8 cellular contexts compared by ENCODE assay signal in genomic region chr1:112397051-112397471, GRCh38. TPM values are rescaled to one million over a fixed set of nuclear protein-coding genes. Genes with fewer than 3 reads are reported as not detected.
DNase-seq lines count a peak whose midpoint lies in the region; ATAC-seq and TF ChIP-seq lines count a peak whose summit lies in the region.

No MANE protein-coding gene starts in this region.

- peaks cover 0 to 3% (median 0%) of the 10 kb centered on the region in 3 donors for H3K27me3 Mint-ChIP-seq in CD14-positive monocyte (ENCODE audit: low read depth in 3 of 3)

- H3K4me2 ChIP-seq in Karpas-422 (ENCODE audit: low read depth, low read length, poor library complexity, severe bottlenecking) (peak overlapping the region; percentile 72), neural cell (ENCODE audit: low read length) (peak overlapping the region; percentile 75)

- no peak for TF ChIP-seq EP300 in neural cell (conservative IDR thresholded peaks at IDR 0.05; ENCODE audit: poor library complexity, severe bottlenecking)

- H3K4me3 ChIP-seq in Karpas-422 (ENCODE audit: low read length) (no peak overlapping the region), duodenal mucosa (ENCODE audit: low read depth in 1 of 2, low read length in 2 of 2) (peak overlapping the region; percentile 94 to 100), neural cell (ENCODE audit: low read length) (peak overlapping the region; percentile 97)

- no peak overlapping the region for H3K27ac ChIP-seq in Karpas-422 (ENCODE audit: low read length)
- H3K27ac ChIP-seq in duodenal mucosa (ENCODE audit: low read depth, low read length) = peak overlapping the region; percentile 74
- H3K27ac ChIP-seq in neural cell (ENCODE audit: low read length) = peak overlapping the region; percentile 97

- H3K9me2 ChIP-seq in Karpas-422 (replicated peaks; ENCODE audit: insufficient read depth, low read length) = no peaks in the 10 kb centered on the region
- no peaks in the 10 kb centered on the region for H3K9me2 ChIP-seq in neural cell (ENCODE audit: insufficient read depth, low read length)

- H3K36me3 Mint-ChIP-seq in CD14-positive monocyte = no peaks in the 10 kb centered on the region

- H4K20me1 ChIP-seq in Karpas-422 (ENCODE audit: insufficient read depth, low read depth, low read length) = no peaks in the 10 kb centered on the region
- H4K20me1 ChIP-seq in neural cell (ENCODE audit: insufficient read depth) = no peaks in the 10 kb centered on the region

- H3K9ac ChIP-seq in Karpas-422 (ENCODE audit: low read length) (no peak overlapping the region), duodenal mucosa (ENCODE audit: low read depth in 1 of 2, low read length in 2 of 2) (peak overlapping the region; percentile 79 to 88), neural cell (ENCODE audit: low read length) (peak overlapping the region; percentile 99)

- no peaks in the 10 kb centered on the region for H3F3A ChIP-seq in neural cell (ENCODE audit: insufficient read depth, low read length, poor library complexity, severe bottlenecking)

- no peak for ATAC-seq in HG03460 (IDR thresholded peaks at IDR 0.05; ENCODE audit: unreplicated experiment)

- peak overlapping the region in 2 of 7 donors; percentile 81 to 82 for H3K27ac Mint-ChIP-seq in CD14-positive monocyte

- no peaks in the 10 kb centered on the region for H3K36me3 ChIP-seq in Karpas-422 (ENCODE audit: insufficient read depth, low read length)
- no peaks in the 10 kb centered on the region for H3K36me3 ChIP-seq in duodenal mucosa (ENCODE audit: control insufficient read depth in 1 of 2, insufficient read depth in 2 of 2, low read length in 2 of 2)
- no peaks in the 10 kb centered on the region for H3K36me3 ChIP-seq in neural cell (ENCODE audit: insufficient read depth, low read length)

- H3K9me3 ChIP-seq in Karpas-422 (ENCODE audit: low read length) = no peaks in the 10 kb centered on the region
- H3K9me3 ChIP-seq in duodenal mucosa (ENCODE audit: control insufficient read depth in 1 of 2, low read length in 2 of 2) = no peaks in the 10 kb centered on the region
- H3K9me3 ChIP-seq in neural cell (ENCODE audit: low read length) = no peaks in the 10 kb centered on the region

- H3K79me2 ChIP-seq in Karpas-422 (ENCODE audit: low read length) (no peaks in the 10 kb centered on the region), neural cell (replicated peaks; ENCODE audit: insufficient read depth, low read length) (peaks cover 57% of the 10 kb centered on the region)

- H2AFZ ChIP-seq in Karpas-422 (ENCODE audit: low read length) (no peak overlapping the region), neural cell (ENCODE audit: low read depth, low read length) (peak overlapping the region; percentile 91)

- H3K4me1 ChIP-seq in Karpas-422 (ENCODE audit: low read length) = peaks cover 19% of the 10 kb centered on the region
- peaks cover 31% of the 10 kb centered on the region in 2 donors for H3K4me1 ChIP-seq in duodenal mucosa (ENCODE audit: control insufficient read depth in 1 of 2, insufficient read depth in 2 of 2, low read length in 2 of 2)

- no peaks in the 10 kb centered on the region for H3K27me3 ChIP-seq in Karpas-422 (ENCODE audit: low read length)
- no peaks in the 10 kb centered on the region for H3K27me3 ChIP-seq in duodenal mucosa (ENCODE audit: control insufficient read depth in 1 of 2, insufficient read depth in 2 of 2, low read length in 2 of 2)
- H3K27me3 ChIP-seq in neural cell (ENCODE audit: insufficient read depth, low read depth, low read length) = no peaks in the 10 kb centered on the region

- H3K9me3 Mint-ChIP-seq in CD14-positive monocyte = peaks cover 0 to 1% (median 0%) of the 10 kb centered on the region in 7 donors

- peak overlapping the region; percentile 92 to 96 for H3K4me3 Mint-ChIP-seq in CD14-positive monocyte

- no peak for DNase-seq in CD14-positive monocyte (ENCODE audit: low spot score)
- DNase-seq in Karpas-422 = no peak
- DNase-seq in GM19238 (ENCODE audit: insufficient read length, low spot score) = no peak
- DNase-seq in NCI-H1694 (lab: John Stamatoyannopoulos, UW) = no peak
- no peak for DNase-seq in NCI-H2081 (lab: John Stamatoyannopoulos, UW)

- intact Hi-C loops in CD14-positive monocyte (cut with micrococcal nuclease) = no loop called here

- no peak for TF ChIP-seq RAD21 in neural cell (conservative IDR thresholded peaks at IDR 0.05)

- H3K4me1 Mint-ChIP-seq in CD14-positive monocyte = peaks cover 38% of the 10 kb centered on the region

- TF ChIP-seq CTCF in CD14-positive monocyte (IDR thresholded peaks at IDR 0.05) (no peak), neural cell (IDR thresholded peaks at IDR 0.05; ENCODE audit: poor library complexity, severe bottlenecking) (no peak)

TF ChIP-seq in neural cell, 6 proteins besides CTCF, POLR2A, EP300 and RAD21:
- TF ChIP-seq TAF1 (IDR thresholded peaks at IDR 0.05; ENCODE audit: low read depth) = no peak
- no peak for TF ChIP-seq EZH2 (IDR thresholded peaks at IDR 0.05; ENCODE audit: borderline replicate concordance, insufficient read depth, low read length, poor library complexity, severe bottlenecking)
- TF ChIP-seq REST (IDR thresholded peaks at IDR 0.05; ENCODE audit: borderline replicate concordance) = no peak

RNA-seq across cellular contexts. Expression of gene CTTNBP2NL, which starts 1.0 kb away (rescaled TPM):
- 1 to 10 TPM; 3.0 to 4.9 TPM for polyA plus RNA-seq in CD14-positive monocyte
- not detected in 2 replicates for total RNA-seq in Karpas-422 (2014; rRNA removed; shearing (Covaris generic); ENCODE audit: low replicate concordance)
- 11.8 and 12.5 TPM in 2 replicates for polyA plus RNA-seq in neural cell
- 57.5 and 69.9 TPM in 2 replicates for polyA minus RNA-seq in neural cell
